Comparison of ENCODE assay signal across 10 cellular contexts in the genomic region with DNA sequence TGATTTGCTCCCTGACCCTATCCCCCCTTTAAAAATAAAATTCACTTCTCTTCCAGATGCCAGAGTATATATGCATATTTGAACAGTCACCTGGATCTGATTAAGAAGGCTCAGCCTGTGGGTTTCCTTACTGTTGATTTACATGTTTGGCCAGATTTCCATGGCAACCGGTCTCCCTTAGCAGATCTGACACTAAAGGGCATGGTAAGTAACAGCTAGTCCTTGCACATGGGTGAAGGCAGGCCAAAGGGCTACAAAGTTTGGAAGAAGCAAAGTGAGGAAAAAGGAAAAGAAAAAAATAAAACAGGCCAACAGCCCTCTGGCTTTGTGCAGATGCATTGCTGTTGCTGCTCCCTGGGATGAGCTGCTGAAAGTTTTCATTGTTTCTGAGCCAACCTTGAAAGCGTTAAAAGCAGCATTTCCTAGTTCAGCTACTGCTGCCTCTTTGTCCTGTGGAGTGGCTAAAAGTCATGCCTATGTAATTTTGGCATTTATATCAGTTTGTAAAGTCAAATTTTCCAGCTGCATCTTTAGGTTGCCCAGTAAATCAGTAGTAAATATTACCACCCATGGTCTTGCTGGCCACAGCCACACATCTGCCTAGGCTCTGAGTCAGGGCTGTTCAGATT.
A peak's percentile ranks its signal among the peaks of the same experiment; 100 is the strongest.
DNase-seq lines count a peak whose midpoint lies in the region; ATAC-seq lines count a peak whose summit lies in the region.
"Had no signal": no experiment of that assay in that cellular context is flagged by ENCODE, and none has a peak within 500 bp of the region (broad histone marks: within the 10 kb centered on the region; RNA-seq: fewer than 3 reads in every experiment).

No MANE protein-coding gene starts in this region.

- H2BK120ac ChIP-seq in mesenchymal stem cell (ENCODE audit: low read depth, low read length), result no peak overlapping the region

- H3K36me3 ChIP-seq in mesenchymal stem cell (ENCODE audit: control insufficient read depth in 1 of 2, insufficient read depth in 2 of 2, low read depth in 1 of 2, low read length in 2 of 2), result no peaks in the 10 kb centered on the region
- H3K36me3 ChIP-seq: SJCRH30 had no signal

- H3K9ac ChIP-seq in mesenchymal stem cell (ENCODE audit: low read length), result peak overlapping the region; percentile 61

- no peak overlapping the region for H2AK5ac ChIP-seq in mesenchymal stem cell (ENCODE audit: low read length, severe bottlenecking)

- no peaks in the 10 kb centered on the region for H3K27me3 ChIP-seq in mesenchymal stem cell (ENCODE audit: control insufficient read depth in 1 of 2, insufficient read depth in 1 of 2, low read length in 2 of 2)
- H3K27me3 ChIP-seq: SJCRH30 had no signal

- H4K8ac ChIP-seq in mesenchymal stem cell (ENCODE audit: low read length), result no peak overlapping the region

- H3K14ac ChIP-seq in mesenchymal stem cell (ENCODE audit: low read length in 2 of 2), result no peak overlapping the region

- no peak overlapping the region for H3K4me3 ChIP-seq in mesenchymal stem cell (ENCODE audit: insufficient read depth in 1 of 2, low read depth in 1 of 2, low read length in 2 of 2)
- H3K4me3 ChIP-seq: SJCRH30 had no signal

- DNase-seq in AG20443 (ENCODE audit: low spot score) (peak; percentile 84), M059J (ENCODE audit: low read depth) (peak; percentile 87), epidermal melanocyte (ENCODE audit: insufficient read length, low spot score) (peak; percentile 59), mesenchymal stem cell (peak; percentile 61), LoVo (ENCODE audit: low spot score) (no peak), DMS79 treated with DMSO at 0.1 percent for 48 hours (lab: John Stamatoyannopoulos, UW) (no peak)
- no peak for DNase-seq in stimulated activated CD4-positive, alpha-beta T cell treated with anti-CD3 and anti-CD28 coated beads, Interleukin-2, amount 100 ng/mL, for 24 hours

- H2BK12ac ChIP-seq in mesenchymal stem cell (ENCODE audit: low read length in 2 of 2), result no peak overlapping the region

- no peak overlapping the region for H3K4ac ChIP-seq in mesenchymal stem cell (ENCODE audit: low read depth in 1 of 2, low read length in 2 of 2)

- no peak overlapping the region for H2AFZ ChIP-seq in mesenchymal stem cell (ENCODE audit: low read depth, low read length)

- no peak overlapping the region for H3K27ac ChIP-seq in mesenchymal stem cell (ENCODE audit: low read length, poor library complexity, severe bottlenecking)
- H3K27ac ChIP-seq: SJCRH30 had no signal

- H3K9me3 ChIP-seq in mesenchymal stem cell (ENCODE audit: control insufficient read depth, low read length), result no peaks in the 10 kb centered on the region

- H2BK15ac ChIP-seq in mesenchymal stem cell (ENCODE audit: low read depth, poor library complexity, severe bottlenecking), result no peak overlapping the region

- no peaks in the 10 kb centered on the region for H3K4me1 ChIP-seq in mesenchymal stem cell (ENCODE audit: control insufficient read depth, insufficient read depth, low read depth, low read length)
- H3K4me1 ChIP-seq: SJCRH30 had no signal

- H3K79me1 ChIP-seq in mesenchymal stem cell (replicated peaks; ENCODE audit: low read length, poor library complexity, severe bottlenecking), result no peaks in the 10 kb centered on the region

- no peak for ATAC-seq in GM21529 (IDR thresholded peaks at IDR 0.05; ENCODE audit: unreplicated experiment)
- ATAC-seq: natural killer cell treated with Interleukin-12 subunit alpha and Interleukin-12 subunit beta and Interleukin-15 and Interleukin-18, amount 100 ng/mL, for 72 hours had no signal

- H2BK5ac ChIP-seq in mesenchymal stem cell (ENCODE audit: low read depth, low read length, poor library complexity, severe bottlenecking), result no peak overlapping the region

- WGBS in mesenchymal stem cell, result 97% methylated on average over 2 of the region's 2 CpGs

- H3K4me2 ChIP-seq in mesenchymal stem cell (ENCODE audit: low read length, poor library complexity, severe bottlenecking), result no peak overlapping the region

- no peak overlapping the region for H3K18ac ChIP-seq in mesenchymal stem cell (ENCODE audit: low read depth in 1 of 2, low read length in 2 of 2)

- no peak overlapping the region for H4K91ac ChIP-seq in mesenchymal stem cell (ENCODE audit: low read length)

- H3K23ac ChIP-seq in mesenchymal stem cell (ENCODE audit: low read length in 2 of 2), result no peak overlapping the region

Comparison
In these comparisons a context has a peak if more than half of its experiments do, and no peak if none do; other contexts are left out.
1. DNase-seq: peak in AG20443 (single experiment), M059J (single experiment), epidermal melanocyte (single experiment) and mesenchymal stem cell (single experiment); none in LoVo (single experiment), DMS79 treated with DMSO at 0.1 percent for 48 hours (single experiment) and stimulated activated CD4-positive, alpha-beta T cell treated with anti-CD3 and anti-CD28 coated beads, Interleukin-2, amount 100 ng/mL, for 24 hours (0 of 2).